ENCODE assay signal across 11 cellular contexts in genomic region chr11:130631119-130631518, GRCh38.
A peak's percentile ranks its signal among the peaks of the same experiment; 100 is the strongest.
DNase-seq lines count a peak whose midpoint lies in the region; ATAC-seq, FAIRE-seq and TF ChIP-seq lines count a peak whose summit lies in the region.
"Had no signal": no experiment of that assay in that cellular context is flagged by ENCODE, and none has a peak within 500 bp of the region (broad histone marks: within the 10 kb centered on the region; RNA-seq: fewer than 3 reads in every experiment).

No MANE protein-coding gene starts in this region.

- H3K4me3 ChIP-seq in coronary artery: no peak overlapping the region
- H3K4me3 ChIP-seq: prostate gland had no signal

- no peak overlapping the region for H3K27ac Mint-ChIP-seq in activated naive CD4-positive, alpha-beta T cell treated with anti-CD3 and anti-CD28 coated beads, Interleukin-2, amount 50 U/mL, for 72 hours
- H3K27ac Mint-ChIP-seq in stimulated activated effector memory CD8-positive, alpha-beta T cell treated with anti-CD3 and anti-CD28 coated beads, Interleukin-12 subunit alpha, Interleukin-12 subunit beta, amount 100 ng/mL, for 72 hours: no peak overlapping the region
- H3K27ac Mint-ChIP-seq: CD14-positive monocyte had no signal

- H3K27ac ChIP-seq in coronary artery: no peak overlapping the region
- H3K27ac ChIP-seq: prostate gland had no signal

- H3K36me3 Mint-ChIP-seq in activated naive CD4-positive, alpha-beta T cell treated with anti-CD3 and anti-CD28 coated beads, Interleukin-2, amount 50 U/mL, for 72 hours: no peaks in the 10 kb centered on the region
- no peaks in the 10 kb centered on the region for H3K36me3 Mint-ChIP-seq in stimulated activated effector memory CD8-positive, alpha-beta T cell treated with anti-CD3 and anti-CD28 coated beads, Interleukin-12 subunit alpha, Interleukin-12 subunit beta, amount 100 ng/mL, for 72 hours
- H3K36me3 Mint-ChIP-seq: CD14-positive monocyte had no signal

- FAIRE-seq in RCC 7860 (lab: Jason Lieb, UNC): peak; percentile 95
- FAIRE-seq: islet of Langerhans had no signal

- no peak overlapping the region for H3K4me3 Mint-ChIP-seq in stimulated activated effector memory CD8-positive, alpha-beta T cell treated with anti-CD3 and anti-CD28 coated beads, Interleukin-12 subunit alpha, Interleukin-12 subunit beta, amount 100 ng/mL, for 72 hours
- H3K4me3 Mint-ChIP-seq: CD14-positive monocyte had no signal

- peak in 1 of 2 donors; percentile 22 for DNase-seq in activated naive CD4-positive, alpha-beta T cell treated with anti-CD3 and anti-CD28 coated beads, Interleukin-2, amount 50 U/mL, for 72 hours (ENCODE audit: low spot score in 2 of 2)
- DNase-seq in activated naive CD4-positive, alpha-beta T cell treated with Interleukin-2 at 50 U/mL for 16 hours: no peak
- DNase-seq in RCC 7860 (ENCODE audit: low spot score) (peak; percentile 92), coronary artery (ENCODE audit: low spot score) (peak; percentile 14), left lobe of liver (ENCODE audit: low spot score) (no peak)
- peak in 1 of 2 donors; percentile 54 for DNase-seq in stimulated activated effector memory CD8-positive, alpha-beta T cell treated with anti-CD3 and anti-CD28 coated beads, Interleukin-12 subunit alpha, Interleukin-12 subunit beta, amount 100 ng/mL, for 72 hours (ENCODE audit: low spot score in 2 of 2)

- H3K4me1 Mint-ChIP-seq in stimulated activated effector memory CD8-positive, alpha-beta T cell treated with anti-CD3 and anti-CD28 coated beads, Interleukin-12 subunit alpha, Interleukin-12 subunit beta, amount 100 ng/mL, for 72 hours: peaks cover 8% of the 10 kb centered on the region
- H3K4me1 Mint-ChIP-seq: CD14-positive monocyte had no signal

- no peak for TF ChIP-seq CTCF in coronary artery (IDR thresholded peaks at IDR 0.05)

- ATAC-seq in activated naive CD4-positive, alpha-beta T cell treated with anti-CD3 and anti-CD28 coated beads, Interleukin-2, amount 50 U/mL, for 72 hours: peak; percentile 89 to 97
- peak; percentile 94 for ATAC-seq in stimulated activated effector memory CD8-positive, alpha-beta T cell treated with anti-CD3 and anti-CD28 coated beads, Interleukin-12 subunit alpha, Interleukin-12 subunit beta, amount 100 ng/mL, for 72 hours
- ATAC-seq in GM18511 (IDR thresholded peaks at IDR 0.05; ENCODE audit: unreplicated experiment) (no peak), HG03439 (IDR thresholded peaks at IDR 0.05; ENCODE audit: unreplicated experiment) (no peak), left lobe of liver (no peak)

- H3K9me3 Mint-ChIP-seq in activated naive CD4-positive, alpha-beta T cell treated with anti-CD3 and anti-CD28 coated beads, Interleukin-2, amount 50 U/mL, for 72 hours: peaks cover 0 to 5% of the 10 kb centered on the region in 2 donors
- no peaks in the 10 kb centered on the region for H3K9me3 Mint-ChIP-seq in stimulated activated effector memory CD8-positive, alpha-beta T cell treated with anti-CD3 and anti-CD28 coated beads, Interleukin-12 subunit alpha, Interleukin-12 subunit beta, amount 100 ng/mL, for 72 hours
- H3K9me3 Mint-ChIP-seq: CD14-positive monocyte had no signal

Comparison
In these comparisons a context has a peak if more than half of its experiments do, and no peak if none do; other contexts are left out.
1. ATAC-seq: peak in activated naive CD4-positive, alpha-beta T cell treated with anti-CD3 and anti-CD28 coated beads, Interleukin-2, amount 50 U/mL, for 72 hours (2 of 2) and stimulated activated effector memory CD8-positive, alpha-beta T cell treated with anti-CD3 and anti-CD28 coated beads, Interleukin-12 subunit alpha, Interleukin-12 subunit beta, amount 100 ng/mL, for 72 hours (single experiment); none in GM18511 (single experiment), HG03439 (single experiment) and left lobe of liver (single experiment).
2. DNase-seq: peak in RCC 7860 (single experiment) and coronary artery (single experiment); none in activated naive CD4-positive, alpha-beta T cell treated with Interleukin-2 at 50 U/mL for 16 hours (single experiment) and left lobe of liver (single experiment).